Comparison of ENCODE assay signal across 17 cellular contexts in the genomic region with DNA sequence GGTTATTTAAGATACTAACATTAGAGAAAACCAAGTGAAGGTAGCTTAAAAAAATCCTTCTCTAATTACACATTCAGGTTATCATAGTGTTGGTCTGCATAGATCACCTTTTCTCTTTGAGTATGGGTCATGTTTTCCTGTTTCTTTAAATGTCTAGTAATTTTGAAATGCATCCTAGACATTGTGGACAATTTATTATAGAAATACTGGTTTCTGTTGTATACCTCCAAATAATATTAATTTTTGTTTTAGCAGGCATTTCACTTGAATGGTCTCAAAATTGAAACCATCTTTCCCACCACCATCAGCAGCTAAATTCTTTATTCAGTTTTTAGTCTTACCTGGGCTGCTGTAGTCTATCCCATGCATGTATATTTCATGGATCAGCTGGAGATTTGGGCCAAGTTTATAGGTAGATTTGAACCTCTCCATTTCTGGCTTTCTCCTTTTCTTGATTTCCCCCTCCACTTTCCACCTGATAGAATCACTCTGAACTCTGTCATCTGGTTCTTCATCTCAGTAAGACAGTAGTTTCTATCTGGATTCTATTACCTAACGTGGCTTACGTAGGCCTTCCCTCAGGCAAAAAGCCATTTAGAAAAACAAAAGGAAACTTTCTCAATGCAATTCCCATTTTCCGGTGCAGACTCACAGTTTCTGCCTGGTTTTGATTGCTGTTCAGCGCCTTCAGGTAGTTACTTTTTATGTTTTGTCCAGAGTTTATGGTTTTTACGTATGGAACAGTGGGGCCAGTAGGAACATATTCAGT.
"Had no signal": no experiment of that assay in that cellular context is flagged by ENCODE, and none has a peak within 500 bp of the region (broad histone marks: within the 10 kb centered on the region; RNA-seq: fewer than 3 reads in every experiment).

No MANE protein-coding gene starts in this region.

- H3K36me3 ChIP-seq: heart right ventricle, upper lobe of right lung had no signal

- H3K4me3 ChIP-seq: coronary artery, heart right ventricle, testis, upper lobe of right lung had no signal

- H3K27ac Mint-ChIP-seq: activated CD4-positive, alpha-beta T cell treated with anti-CD3 and anti-CD28 coated beads for 36 hours; activated naive CD4-positive, alpha-beta T cell treated with anti-CD3 and anti-CD28 coated beads for 36 hours; activated naive CD8-positive, alpha-beta T cell treated with anti-CD3 and anti-CD28 coated beads, Interleukin-2, amount 50 U/mL, for 24 hours; brain; stimulated activated memory B cell treated with anti-CD40 and anti-IgM and Interleukin-4, amounts not matched to agents 10 μg/mL and 1 μg/mL and 100 μg/mL, for 72 hours; T-helper 2 cell treated with Interferon-gamma antibody and Interleukin-4, amounts not matched to agents 5 μg/mL and 100 μg/mL, for 36 hours had no signal

- H3K9me3 ChIP-seq: testis, upper lobe of right lung had no signal

- DNase-seq: activated CD4-positive, alpha-beta T cell treated with anti-CD3 and anti-CD28 coated beads for 36 hours; activated CD4-positive, alpha-beta T cell treated with anti-CD3 and anti-CD28 coated beads, Interleukin-2, amount 50 U/mL, for 48 hours; activated naive CD4-positive, alpha-beta T cell treated with anti-CD3 and anti-CD28 coated beads for 36 hours; activated naive CD8-positive, alpha-beta T cell treated with anti-CD3 and anti-CD28 coated beads, Interleukin-2, amount 50 U/mL, for 24 hours; anterior cingulate cortex; central memory CD4-positive, alpha-beta T cell; heart right ventricle; naive thymus-derived CD8-positive, alpha-beta T cell; stimulated activated CD4-positive, alpha-beta T cell treated with anti-CD3 and anti-CD28 coated beads, Interleukin-4, amount 100 ng/mL, for 24 hours; testis; upper lobe of right lung had no signal

- H3K9ac ChIP-seq: parathyroid adenoma had no signal

- H3K27me3 Mint-ChIP-seq: activated CD4-positive, alpha-beta T cell treated with anti-CD3 and anti-CD28 coated beads for 36 hours; activated naive CD8-positive, alpha-beta T cell treated with anti-CD3 and anti-CD28 coated beads, Interleukin-2, amount 50 U/mL, for 24 hours; brain; naive thymus-derived CD8-positive, alpha-beta T cell; stimulated activated memory B cell treated with anti-CD40 and anti-IgM and Interleukin-4, amounts not matched to agents 10 μg/mL and 1 μg/mL and 100 μg/mL, for 72 hours had no signal

- H3K27me3 ChIP-seq: heart right ventricle, testis, upper lobe of right lung had no signal

- H3K27ac ChIP-seq: coronary artery, heart right ventricle, parathyroid adenoma, testis, upper lobe of right lung had no signal

- ATAC-seq: activated CD4-positive, alpha-beta T cell treated with anti-CD3 and anti-CD28 coated beads for 36 hours; heart right ventricle; naive thymus-derived CD8-positive, alpha-beta T cell; sciatic nerve; stimulated activated memory B cell treated with anti-CD40 and anti-IgM and Interleukin-4, amounts not matched to agents 10 μg/mL and 1 μg/mL and 100 μg/mL, for 72 hours; upper lobe of right lung had no signal

- H2AFZ ChIP-seq: parathyroid adenoma had no signal

- H3K4me3 Mint-ChIP-seq: activated CD4-positive, alpha-beta T cell treated with anti-CD3 and anti-CD28 coated beads for 36 hours; activated naive CD4-positive, alpha-beta T cell treated with anti-CD3 and anti-CD28 coated beads for 36 hours; activated naive CD8-positive, alpha-beta T cell treated with anti-CD3 and anti-CD28 coated beads, Interleukin-2, amount 50 U/mL, for 24 hours; brain; stimulated activated memory B cell treated with anti-CD40 and anti-IgM and Interleukin-4, amounts not matched to agents 10 μg/mL and 1 μg/mL and 100 μg/mL, for 72 hours; T-helper 2 cell treated with Interferon-gamma antibody and Interleukin-4, amounts not matched to agents 5 μg/mL and 100 μg/mL, for 36 hours had no signal
